Comparison of ENCODE assay signal across 1 cellular context in genomic region chr1:83760211-83760978, GRCh38.
A peak's percentile ranks its signal among the peaks of the same experiment; 100 is the strongest.
TF ChIP-seq lines count a peak whose summit lies in the region.

No MANE protein-coding gene starts in this region.

TF ChIP-seq in K562, 482 proteins besides CTCF, POLR2A, EP300 and RAD21:
- TF ChIP-seq CREB1 (IDR thresholded peaks at IDR 0.05) (peak; percentile 89), CREB1 (CRISPR knock-in tag; IDR thresholded peaks at IDR 0.05) (no peak), ATF1 (CRISPR knock-in tag; IDR thresholded peaks at IDR 0.05) (no peak), ATF1 (tag; IDR thresholded peaks at IDR 0.05) (peak; percentile 86), CREM (IDR thresholded peaks at IDR 0.05; ENCODE audit: low read depth) (peak; percentile 78), ZSCAN32 (CRISPR knock-in tag; IDR thresholded peaks at IDR 0.05) (no peak)
